In genomic region chr18:31497404-31497710, GRCh38 we compare ENCODE assay signal across 10 cellular contexts. TPM values are rescaled to one million over a fixed set of nuclear protein-coding genes. Genes with fewer than 3 reads are reported as not detected.
DNase-seq lines count a peak whose midpoint lies in the region; ATAC-seq, FAIRE-seq and TF ChIP-seq lines count a peak whose summit lies in the region.
"Had no signal": no experiment of that assay in that cellular context is flagged by ENCODE, and none has a peak within 500 bp of the region (broad histone marks: within the 10 kb centered on the region; RNA-seq: fewer than 3 reads in every experiment).

No MANE protein-coding gene starts in this region.

- H2BK15ac ChIP-seq in H9 (ENCODE audit: low read depth, low read length) = no peak overlapping the region

- H3K9ac ChIP-seq in H9 (ENCODE audit: extremely low read depth, insufficient read length, low read length) = peak overlapping the region; percentile 55
- H3K9ac ChIP-seq in GM12878 (ENCODE audit: control insufficient read depth, insufficient read depth, low read length) = peak overlapping the region; percentile 92
- H3K9ac ChIP-seq in keratinocyte (ENCODE audit: control insufficient read depth, extremely low read depth, insufficient read depth, low read length) = peak overlapping the region; percentile 98

- H2AFZ ChIP-seq in H9 (ENCODE audit: low read length) = no peak overlapping the region
- H2AFZ ChIP-seq in GM12878 (ENCODE audit: control insufficient read depth, low read depth, low read length) = peak overlapping the region; percentile 88
- H2AFZ ChIP-seq in keratinocyte (ENCODE audit: control insufficient read depth, low read length) = peak overlapping the region; percentile 58

- no peak overlapping the region for H3T11ph ChIP-seq in H9 (ENCODE audit: low read length)

- H3K27me3 ChIP-seq in H9 (ENCODE audit: insufficient read depth, low read length) (no peaks in the 10 kb centered on the region), GM12878 (replicated peaks in 1 of 2; ENCODE audit: control insufficient read depth in 2 of 2, insufficient read depth in 2 of 2, low read length in 1 of 2) (no peaks in the 10 kb centered on the region), keratinocyte (ENCODE audit: control insufficient read depth, extremely low read depth, insufficient read depth, low read length) (no peaks in the 10 kb centered on the region)

- no peak overlapping the region for H2BK5ac ChIP-seq in H9 (ENCODE audit: insufficient read length, low read length)

- intact Hi-C loops in GM12878 (cut with micrococcal nuclease; ENCODE audit: unreplicated experiment) = loop anchor here (5.0 to 10.0 kb wide), 2 partner anchors 160 to 263 kb away; no protein-coding TSS in a partner anchor

- no peak for TF ChIP-seq POLR2A in GM12878 (IDR thresholded peaks at IDR 0.05; ENCODE audit: low read depth, low read length)

- peak overlapping the region in 1 of 3 experiments; percentile 89; a peak in 1 of 7 replicates for H3K27ac Mint-ChIP-seq in H9
- no peak overlapping the region for H3K27ac Mint-ChIP-seq in activated CD8-positive, alpha-beta T cell treated with anti-CD3 and anti-CD28 coated beads, Interleukin-2, amount 10 ng/mL, durations not matched to agents 7 days and 5 days

- peaks cover 27 to 30% of the 10 kb centered on the region in 2 experiments for H3K4me1 Mint-ChIP-seq in H9
- peaks cover 6% of the 10 kb centered on the region for H3K4me1 Mint-ChIP-seq in activated CD8-positive, alpha-beta T cell treated with anti-CD3 and anti-CD28 coated beads, Interleukin-2, amount 10 ng/mL, durations not matched to agents 7 days and 5 days (ENCODE audit: low read depth)

- no TSS peak for BruUV-seq in GM12878 (replicated peaks; lab: Mats Ljungman, UMichigan)

- TF ChIP-seq EP300 in GM12878 (IDR thresholded peaks at IDR 0.05; ENCODE audit: borderline replicate concordance in 1 of 2, control insufficient read depth in 1 of 2, low read depth in 2 of 2, low read length in 2 of 2) = no peak

- TF ChIP-seq RAD21 in GM12878 (IDR thresholded peaks at IDR 0.05; ENCODE audit: insufficient read depth, low read depth, low read length) = no peak

- TF ChIP-seq CTCF in H9 (conservative IDR thresholded peaks at IDR 0.05) (no peak), GM12878 (IDR thresholded peaks at IDR 0.05 in 2 of 3, conservative IDR thresholded peaks at IDR 0.05 in 1 of 3; ENCODE audit: control insufficient read depth in 2 of 3, extremely low read depth in 1 of 3, insufficient read depth in 1 of 3, low read depth in 3 of 3, low read length in 3 of 3) (no peak), keratinocyte (optimal IDR thresholded peaks at IDR 0.05 in 1 of 3, IDR thresholded peaks at IDR 0.05 in 1 of 3, conservative IDR thresholded peaks at IDR 0.05 in 1 of 3; ENCODE audit: extremely low read depth in 1 of 3, insufficient read depth in 2 of 3, low read length in 3 of 3) (no peak)

- POLR2A ChIA-PET in GM12878 (lab: Charles Lee) = no interaction called here
- POLR2A ChIA-PET in activated CD8-positive, alpha-beta T cell treated with anti-CD3 and anti-CD28 coated beads, Interleukin-2, amount 10 ng/mL, durations not matched to agents 7 days and 5 days (lab: Charles Lee) = no interaction called here

- H4K20me1 ChIP-seq in H9 (ENCODE audit: control insufficient read depth, insufficient read depth, insufficient read length) = no peaks in the 10 kb centered on the region
- no peaks in the 10 kb centered on the region for H4K20me1 ChIP-seq in GM12878 (ENCODE audit: control insufficient read depth, insufficient read depth)
- H4K20me1 ChIP-seq in keratinocyte (ENCODE audit: control insufficient read depth, extremely low read depth, insufficient read depth, low read length) = no peaks in the 10 kb centered on the region

- H3K36me3 ChIP-seq in GM12878 (ENCODE audit: control insufficient read depth in 2 of 2, insufficient read depth in 2 of 2, low read length in 1 of 2) (no peaks in the 10 kb centered on the region), keratinocyte (ENCODE audit: control insufficient read depth in 2 of 2, extremely low read depth in 1 of 2, insufficient read depth in 2 of 2, low read length in 2 of 2) (peaks cover 0 to 6% of the 10 kb centered on the region in 2 experiments)

- peaks cover 4% of the 10 kb centered on the region for H3K23me2 ChIP-seq in H9 (ENCODE audit: insufficient read length, low read depth, low read length, poor library complexity, severe bottlenecking)

- H4K5ac ChIP-seq in H9 (ENCODE audit: insufficient read length, low read depth, low read length) = no peak overlapping the region

- no peak for FAIRE-seq in GM12878 (lab: Jason Lieb, UNC)
- FAIRE-seq in keratinocyte (lab: Jason Lieb, UNC) = no peak

- H3K36me3 Mint-ChIP-seq in H9 (ENCODE audit: insufficient read depth in 1 of 3, low read depth in 3 of 3) = peaks cover 0 to under 1% (median 0%) of the 10 kb centered on the region in 3 experiments; a peak in 3 of 7 replicates
- H3K36me3 Mint-ChIP-seq in activated CD8-positive, alpha-beta T cell treated with anti-CD3 and anti-CD28 coated beads, Interleukin-2, amount 10 ng/mL, durations not matched to agents 7 days and 5 days (ENCODE audit: low read depth) = no peaks in the 10 kb centered on the region

- CTCF ChIA-PET in GM12878 (lab: Yijun Ruan, JAX) = interaction anchor here (0.6 to 1.5 kb wide), 2 partner anchors 71 to 241 kb away, joined by 3 read pairs; no protein-coding TSS in a partner anchor
- CTCF ChIA-PET in activated CD8-positive, alpha-beta T cell treated with anti-CD3 and anti-CD28 coated beads, Interleukin-2, amount 10 ng/mL, durations not matched to agents 7 days and 5 days (lab: Charles Lee) = no interaction called here

- H3K27me3 Mint-ChIP-seq in H9 (ENCODE audit: low read depth) = peaks cover 3% of the 10 kb centered on the region
- H3K27me3 Mint-ChIP-seq in activated CD8-positive, alpha-beta T cell treated with anti-CD3 and anti-CD28 coated beads, Interleukin-2, amount 10 ng/mL, durations not matched to agents 7 days and 5 days (ENCODE audit: low read depth) = peaks cover 40% of the 10 kb centered on the region

- H3K9me3 ChIP-seq in H9 (ENCODE audit: control insufficient read depth, low read depth, low read length) (no peaks in the 10 kb centered on the region), GM12878 (replicated peaks; ENCODE audit: control insufficient read depth, insufficient read depth, low read length) (no peaks in the 10 kb centered on the region), keratinocyte (ENCODE audit: control insufficient read depth, low read depth, low read length) (no peaks in the 10 kb centered on the region)

- H3K4me1 ChIP-seq in H9 (ENCODE audit: insufficient read depth, low read length) (peaks cover 3% of the 10 kb centered on the region; the same call in 1 of the 2 replicates), GM12878 (ENCODE audit: control insufficient read depth, insufficient read depth, low read length) (peaks cover 6% of the 10 kb centered on the region), keratinocyte (ENCODE audit: control insufficient read depth, extremely low read depth, insufficient read depth, low read length) (peaks cover 23% of the 10 kb centered on the region)

- H3K4ac ChIP-seq in H9 (ENCODE audit: low read depth, low read length) = no peak overlapping the region

- peak overlapping the region; percentile 76 for H3K18ac ChIP-seq in H9 (ENCODE audit: insufficient read length, low read depth, low read length)

- peak overlapping the region; percentile 96 to 97 for H3K4me3 Mint-ChIP-seq in H9
- no peak overlapping the region for H3K4me3 Mint-ChIP-seq in activated CD8-positive, alpha-beta T cell treated with anti-CD3 and anti-CD28 coated beads, Interleukin-2, amount 10 ng/mL, durations not matched to agents 7 days and 5 days

- ATAC-seq in GM12878 = no peak
- no peak for ATAC-seq in activated CD8-positive, alpha-beta T cell treated with anti-CD3 and anti-CD28 coated beads, Interleukin-2, amount 10 ng/mL, durations not matched to agents 7 days and 5 days

- peaks cover 4% of the 10 kb centered on the region for H3K79me1 ChIP-seq in H9 (ENCODE audit: insufficient read depth, low read depth, low read length, poor library complexity, severe bottlenecking)

- H3K27ac ChIP-seq in H9 (ENCODE audit: insufficient read length, low read depth, low read length) (no peak overlapping the region), GM12878 (ENCODE audit: control insufficient read depth, insufficient read depth) (no peak overlapping the region), keratinocyte (ENCODE audit: control insufficient read depth, insufficient read depth, low read length) (peak overlapping the region; percentile 49), skin epidermis (peak overlapping the region in 18 of 21 experiments; percentile 20 to 89 (median 78))

- no peak overlapping the region for H2AK5ac ChIP-seq in H9 (ENCODE audit: insufficient read length, low read length)

- in situ Hi-C loops in GM12878 (cut with MboI) = no loop called here

- peak overlapping the region; percentile 59 for H3K4me2 ChIP-seq in H9 (ENCODE audit: insufficient read depth, insufficient read length, low read length)
- peak overlapping the region; percentile 81; the same call in 1 of the 2 replicates for H3K4me2 ChIP-seq in GM12878 (ENCODE audit: control insufficient read depth, insufficient read depth)
- H3K4me2 ChIP-seq in keratinocyte (ENCODE audit: control insufficient read depth, extremely low read depth, insufficient read depth, low read depth, low read length) = peak overlapping the region; percentile 69

- RAD21 ChIA-PET in GM12878 (lab: Charles Lee; ENCODE audit: unreplicated experiment) = interaction anchor here (1.1 kb wide), 1 partner anchor 13 kb away, joined by 3 read pairs; no protein-coding TSS in a partner anchor

- WGBS in H9 (ENCODE audit: extremely low coverage, insufficient read length, low lambda C conversion rate) = no CpG with 5 or more reads among the region's 13 CpGs
- 69% methylated on average over 13 of the region's 13 CpGs for WGBS in GM12878 (ENCODE audit: insufficient coverage, insufficient replicate concordance, low lambda C conversion rate, missing lambda C conversion rate)

- SMC1A ChIA-PET in GM12878 (lab: Charles Lee; ENCODE audit: uncharacterized antibody, unreplicated experiment) = interaction anchor here (1.1 to 5.0 kb wide), 3 partner anchors 12 to 252 kb away, joined by 3 to 21 read pairs (median 18); no protein-coding TSS in a partner anchor

- H3K23ac ChIP-seq in H9 (ENCODE audit: insufficient read length, low read depth, low read length) = no peak overlapping the region

- H2BK12ac ChIP-seq in H9 (ENCODE audit: insufficient read length, low read depth, low read length) = no peak overlapping the region

- dilution Hi-C loops in keratinocyte (cut with MboI; ENCODE audit: extremely low pct_ligation_motif_present, low sequenced_read_pairs) = no loop called here

- H3K9me1 ChIP-seq in keratinocyte (ENCODE audit: control insufficient read depth, extremely low read depth, insufficient read depth, low read length) = no peaks in the 10 kb centered on the region

- H3K56ac ChIP-seq in H9 (ENCODE audit: insufficient read length, low read depth, low read length) = no peak overlapping the region

- peaks cover 0 to 2% of the 10 kb centered on the region in 2 experiments; a peak in 1 of 5 replicates for H3K9me3 Mint-ChIP-seq in H9
- H3K9me3 Mint-ChIP-seq in activated CD8-positive, alpha-beta T cell treated with anti-CD3 and anti-CD28 coated beads, Interleukin-2, amount 10 ng/mL, durations not matched to agents 7 days and 5 days (ENCODE audit: insufficient read depth) = no peaks in the 10 kb centered on the region

- H3K79me2 ChIP-seq in H9 (ENCODE audit: insufficient read depth, low read length) (peaks cover 21% of the 10 kb centered on the region; the same call in 1 of the 2 replicates), GM12878 (ENCODE audit: control insufficient read depth, insufficient read depth, low read length) (peaks cover 24% of the 10 kb centered on the region), keratinocyte (ENCODE audit: control insufficient read depth, insufficient read depth, low read length) (peaks cover 35% of the 10 kb centered on the region)

- DNase-seq in H9 = no peak
- no peak for DNase-seq in GM12878 (ENCODE audit: low read depth, low spot score)
- DNase-seq in keratinocyte (ENCODE audit: low read depth, low spot score) = no peak
- no peak for DNase-seq in SKM-1 (lab: John Stamatoyannopoulos, UW; ENCODE audit: unreplicated experiment)
- no peak for DNase-seq in NCI-H146 treated with DMSO at 0.1 percent for 48 hours (lab: John Stamatoyannopoulos, UW; ENCODE audit: unreplicated experiment)
- DNase-seq in COLO668 (lab: John Stamatoyannopoulos, UW; ENCODE audit: unreplicated experiment) = no peak
- no peak for DNase-seq in activated CD8-positive, alpha-beta T cell treated with anti-CD3 and anti-CD28 coated beads, Interleukin-2, amount 10 ng/mL, durations not matched to agents 7 days and 5 days
- DNase-seq: cerebellar nuclear complex, occipital lobe had no signal

- no peak overlapping the region for H2BK20ac ChIP-seq in H9 (ENCODE audit: low read depth, low read length, poor library complexity, severe bottlenecking)

- no peak overlapping the region for H4K91ac ChIP-seq in H9 (ENCODE audit: insufficient read length, low read depth, low read length)

- H2BK120ac ChIP-seq in H9 (ENCODE audit: low read depth, low read length, poor library complexity, severe bottlenecking) = no peak overlapping the region

- H3K4me3 ChIP-seq in GM12878 (peak overlapping the region; percentile 88; the same call in 1 of the 2 replicates), keratinocyte (ENCODE audit: control insufficient read depth in 2 of 3, extremely low read depth in 1 of 3, insufficient read depth in 2 of 3, low read depth in 1 of 3, low read length in 3 of 3) (peak overlapping the region; percentile 49 to 98 (median 93)), skin epidermis (peak overlapping the region; percentile 20 to 51 (median 36))

- H4K8ac ChIP-seq in H9 (replicated peaks; ENCODE audit: insufficient read length, low read depth, low read length) = no peak overlapping the region

- H3K14ac ChIP-seq in H9 (ENCODE audit: insufficient read depth, low read length) = peak overlapping the region; percentile 92

RNA-seq across cellular contexts. Expression of gene DSG2, which starts 0.6 kb away (rescaled TPM):
- total RNA-seq in H9 (2021) (104 and 107 TPM in 2 replicates), GM12878 (2014; rRNA removed) (23.7 and 26.1 TPM in 2 replicates), GM12878 (2014; rRNA removed; fragmentation: Illumina TruSeq; extraction: Trizol) (35.7 and 39.3 TPM in 2 replicates), GM12878 (2021) (30.5 and 30.9 TPM in 2 replicates)
- 101 and 102 TPM in 2 replicates for total RNA-seq in GM12878 (2013; cell fraction: nucleolus; rRNA removed)
- 10.1 TPM for polyA plus RNA-seq in GM12878 (2011; ENCODE audit: low read depth)
- polyA plus RNA-seq in GM12878 (2011; rRNA removed) (40.5 and 48.9 TPM in 2 replicates), GM12878 (2014; fragmentation: Illumina TruSeq; extraction: Trizol) (46.2 and 53.5 TPM in 2 replicates), GM12878 (2014; fragmentation: Nextera tagmentation; extraction: Ambion mirVana) (10 to 100 TPM; 11.7 to 12.7 TPM), GM12878 (2014; rRNA removed) (23.1 and 28.5 TPM in 2 replicates), GM12878 (2016; fragmentation: Nextera tagmentation; extraction: Ambion mirVana) (10 to 100 TPM; 25.2 to 27.4 TPM), keratinocyte (117 to 157 TPM (median 140 TPM) in 3 replicates)
- polyA plus RNA-seq in GM12878 (2011; cell fraction: cytosol; rRNA removed) = 24.6 and 26.8 TPM in 2 replicates
- polyA plus RNA-seq in GM12878 (2011; cell fraction: nucleus; rRNA removed) = 8.8 and 10.6 TPM in 2 replicates
- polyA plus RNA-seq in GM12878 (2012) = 11.3 and 16.8 TPM in 2 replicates
- polyA minus RNA-seq in GM12878 (2011; rRNA and poly(A)+ RNA removed) = 34.2 and 41.7 TPM in 2 replicates
- 15.5 and 16.0 TPM in 2 replicates for polyA minus RNA-seq in GM12878 (2011; cell fraction: cytosol; rRNA and poly(A)+ RNA removed)
- 7.5 and 12.2 TPM in 2 replicates for polyA minus RNA-seq in GM12878 (2011; cell fraction: nucleus; rRNA and poly(A)+ RNA removed)
- polyA plus RNA-seq in keratinocyte (2011; ENCODE audit: low read depth) = 45.0 TPM
- polyA plus RNA-seq in keratinocyte (2011; cell fraction: cytosol; rRNA removed) = 36.7 and 70.7 TPM in 2 replicates
- polyA plus RNA-seq in keratinocyte (2011; cell fraction: nucleus; rRNA removed) = 159 and 180 TPM in 2 replicates
- polyA plus RNA-seq in keratinocyte (2012; ENCODE audit: low replicate concordance) = 30.9 and 98.2 TPM in 2 replicates
- polyA minus RNA-seq in keratinocyte = 60.4 to 135 TPM (median 94.1 TPM) in 3 replicates
- 53.3 TPM for polyA minus RNA-seq in keratinocyte (2011; cell fraction: cytosol; rRNA and poly(A)+ RNA removed)
- 162 and 289 TPM in 2 replicates for polyA minus RNA-seq in keratinocyte (2011; cell fraction: nucleus; rRNA and poly(A)+ RNA removed)
- under 1 TPM; 0.18 to 0.32 TPM for total RNA-seq in activated CD8-positive, alpha-beta T cell treated with anti-CD3 and anti-CD28 coated beads, Interleukin-2, amount 10 ng/mL, durations not matched to agents 7 days and 5 days

RNA-seq across cellular contexts. Expression of gene DSG3, which starts 49.8 kb away (rescaled TPM):
- total RNA-seq in H9 (2021) = 0.04 TPM in 2 replicates
- not detected in 2 replicates for total RNA-seq in GM12878 (2013; cell fraction: nucleolus; rRNA removed)
- total RNA-seq in GM12878 (2014; rRNA removed) = 0.28 and 0.49 TPM in 2 replicates
- total RNA-seq in GM12878 (2014; rRNA removed; fragmentation: Illumina TruSeq; extraction: Trizol) = 0.36 and 0.41 TPM in 2 replicates
- total RNA-seq in GM12878 (2021) = 0.24 and 0.31 TPM in 2 replicates
- polyA plus RNA-seq in GM12878 (2011; ENCODE audit: low read depth) = not detected
- polyA plus RNA-seq in GM12878 (2011; rRNA removed) = 0.01 TPM in 1 of 2 replicates, not detected in the other
- not detected in 2 replicates for polyA plus RNA-seq in GM12878 (2011; cell fraction: cytosol; rRNA removed)
- 0.03 TPM in 1 of 2 replicates, not detected in the other for polyA plus RNA-seq in GM12878 (2011; cell fraction: nucleus; rRNA removed)
- polyA plus RNA-seq in GM12878 (2012) = not detected in 2 replicates
- polyA plus RNA-seq in GM12878 (2014; fragmentation: Illumina TruSeq; extraction: Trizol) = 0.27 and 0.34 TPM in 2 replicates
- under 1 TPM; 0.05 to 0.14 TPM for polyA plus RNA-seq in GM12878 (2014; fragmentation: Nextera tagmentation; extraction: Ambion mirVana)
- 0.16 and 0.32 TPM in 2 replicates for polyA plus RNA-seq in GM12878 (2014; rRNA removed)
- polyA plus RNA-seq in GM12878 (2016; fragmentation: Nextera tagmentation; extraction: Ambion mirVana) = under 1 TPM; 0.21 to 0.31 TPM
- 0.07 TPM in 1 of 2 replicates, not detected in the other for polyA minus RNA-seq in GM12878 (2011; rRNA and poly(A)+ RNA removed)
- polyA minus RNA-seq in GM12878 (2011; cell fraction: cytosol; rRNA and poly(A)+ RNA removed) = not detected in 2 replicates
- not detected in 2 replicates for polyA minus RNA-seq in GM12878 (2011; cell fraction: nucleus; rRNA and poly(A)+ RNA removed)
- polyA plus RNA-seq in keratinocyte = 172 to 488 TPM (median 259 TPM) in 3 replicates
- polyA plus RNA-seq in keratinocyte (2011; ENCODE audit: low read depth) = 288 TPM
- 59.0 and 114 TPM in 2 replicates for polyA plus RNA-seq in keratinocyte (2011; cell fraction: cytosol; rRNA removed)
- 495 and 579 TPM in 2 replicates for polyA plus RNA-seq in keratinocyte (2011; cell fraction: nucleus; rRNA removed)
- 132 and 436 TPM in 2 replicates for polyA plus RNA-seq in keratinocyte (2012; ENCODE audit: low replicate concordance)
- 95.0 to 692 TPM (median 426 TPM) in 3 replicates for polyA minus RNA-seq in keratinocyte
- 153 TPM for polyA minus RNA-seq in keratinocyte (2011; cell fraction: cytosol; rRNA and poly(A)+ RNA removed)
- polyA minus RNA-seq in keratinocyte (2011; cell fraction: nucleus; rRNA and poly(A)+ RNA removed) = 734 and 1,189 TPM in 2 replicates
- not detected for total RNA-seq in activated CD8-positive, alpha-beta T cell treated with anti-CD3 and anti-CD28 coated beads, Interleukin-2, amount 10 ng/mL, durations not matched to agents 7 days and 5 days

Comparison
In these comparisons a context has a peak if more than half of its experiments do, and no peak if none do; other contexts are left out.
1. H3K27ac ChIP-seq: peak in keratinocyte (single experiment) and skin epidermis (18 of 21); none in H9 (single experiment) and GM12878 (single experiment).
2. H3K4me3 ChIP-seq: peak in every context shown above with its lines; median percentile 93 in keratinocyte; 88 in GM12878; 36 in skin epidermis.
3. RNA of gene DSG2, which starts 0.6 kb away (total RNA-seq): 104 to 107 TPM in H9 and 23.7 to 102 TPM in GM12878; 0.18 to 0.32 TPM in activated CD8-positive, alpha-beta T cell treated with anti-CD3 and anti-CD28 coated beads, Interleukin-2, amount 10 ng/mL, durations not matched to agents 7 days and 5 days; every median in the first group is over 10 times any median in the second.
4. Peak in every context shown above with its lines, with median percentiles within 50 percentile points of each other: H3K4me2 ChIP-seq and H3K9ac ChIP-seq.